ENCODE assay signal across 8 cellular contexts in genomic region chr12:27013606-27014084, GRCh38. TPM values are rescaled to one million over a fixed set of nuclear protein-coding genes. Genes with fewer than 3 reads are reported as not detected.
DNase-seq lines count a peak whose midpoint lies in the region; ATAC-seq and TF ChIP-seq lines count a peak whose summit lies in the region.

No MANE protein-coding gene starts in this region.

- H3K4me3 ChIP-seq in CD4-positive, alpha-beta memory T cell (ENCODE audit: low read length in 2 of 2) = peak overlapping the region; percentile 71 to 82
- H3K4me3 ChIP-seq in epithelial cell of esophagus (ENCODE audit: low read length) = peak overlapping the region; percentile 96
- peak overlapping the region; percentile 92 to 96 for H3K4me3 ChIP-seq in muscle layer of duodenum (ENCODE audit: low read depth in 1 of 2, low read length in 2 of 2)

- no peaks in the 10 kb centered on the region for H3K27me3 ChIP-seq in CD4-positive, alpha-beta memory T cell (ENCODE audit: insufficient read depth, low read length)
- no peaks in the 10 kb centered on the region for H3K27me3 ChIP-seq in muscle layer of duodenum (ENCODE audit: low read depth, low read length)

- no peaks in the 10 kb centered on the region for H3K9me3 ChIP-seq in CD4-positive, alpha-beta memory T cell (ENCODE audit: control insufficient read depth in 1 of 2, low read length in 2 of 2)
- H3K9me3 ChIP-seq in muscle layer of duodenum (ENCODE audit: control insufficient read depth in 1 of 2, low read length in 2 of 2) = no peaks in the 10 kb centered on the region

- CTCF ChIA-PET in CD4-positive, alpha-beta memory T cell (lab: Charles Lee; ENCODE audit: partially characterized antibody) = interaction anchor here (0.7 to 5.0 kb wide), 22 partner anchors 10 to 290 kb away, joined by 3 to 84 read pairs (median 6); partner anchors contain the start of genes ITPR2 and MED21

- intact Hi-C loops in CD4-positive, alpha-beta memory T cell (cut with micrococcal nuclease) = loop anchor here (1.0 to 5.0 kb wide), 10 partner anchors 9 to 1177 kb away; partner anchors contain the start of genes CCDC91, FGFR1OP2, ITPR2 and MED21

- no peak for DNase-seq in CD4-positive, alpha-beta memory T cell
- DNase-seq in SK-MEL-5 (ENCODE audit: low read depth, low spot score) = peak; percentile 42
- no peak for DNase-seq in epithelial cell of esophagus (ENCODE audit: low read depth)
- no peak for DNase-seq in NCI-H1048 (lab: John Stamatoyannopoulos, UW)
- no peak for DNase-seq in stimulated activated CD4-positive, alpha-beta T cell treated with anti-CD3 and anti-CD28 coated beads, Interleukin-4, amount 100 ng/mL, for 4 hours

- peak overlapping the region; percentile 90 to 96 (median 93) for H3K27ac Mint-ChIP-seq in CD4-positive, alpha-beta memory T cell

- peak overlapping the region; percentile 93 to 97 (median 94) for H3K4me3 Mint-ChIP-seq in CD4-positive, alpha-beta memory T cell

- H3K36me3 Mint-ChIP-seq in CD4-positive, alpha-beta memory T cell = peaks cover 4 to 7% of the 10 kb centered on the region in 2 donors

- TF ChIP-seq CTCF in epithelial cell of esophagus (IDR thresholded peaks at IDR 0.05; ENCODE audit: insufficient read depth, low read depth, low read length, missing control alignments) = no peak

- in situ Hi-C loops in SK-MEL-5 (cut with HindIII; ENCODE audit: low pct_unique_long_range_greater_than_20kb, low sequenced_read_pairs) = no loop called here

- H3K27me3 Mint-ChIP-seq in CD4-positive, alpha-beta memory T cell = no peaks in the 10 kb centered on the region

- peaks cover 33 to 59% (median 43%) of the 10 kb centered on the region in 4 donors for H3K4me1 Mint-ChIP-seq in CD4-positive, alpha-beta memory T cell

- ATAC-seq in GM18873 (IDR thresholded peaks at IDR 0.05; ENCODE audit: low FRiP score, unreplicated experiment) (peak; percentile 13), HG03097 (IDR thresholded peaks at IDR 0.05; ENCODE audit: low FRiP score, unreplicated experiment) (peak; percentile 17)

- no peaks in the 10 kb centered on the region for H3K36me3 ChIP-seq in CD4-positive, alpha-beta memory T cell (ENCODE audit: insufficient read depth, low read length)
- H3K36me3 ChIP-seq in muscle layer of duodenum (ENCODE audit: control insufficient read depth in 1 of 2, insufficient read depth in 2 of 2, low read length in 2 of 2) = peaks cover 0 to 5% of the 10 kb centered on the region in 2 donors

- no peaks in the 10 kb centered on the region for H3K9me3 Mint-ChIP-seq in CD4-positive, alpha-beta memory T cell

- peak overlapping the region; percentile 92 for H3K27ac ChIP-seq in CD4-positive, alpha-beta memory T cell (ENCODE audit: low read depth, low read length)
- peak overlapping the region; percentile 89 for H3K27ac ChIP-seq in muscle layer of duodenum (ENCODE audit: low read length)

- peaks cover 51% of the 10 kb centered on the region for H3K4me1 ChIP-seq in CD4-positive, alpha-beta memory T cell (ENCODE audit: insufficient read depth, low read length)
- peaks cover 20 to 36% of the 10 kb centered on the region in 2 donors for H3K4me1 ChIP-seq in muscle layer of duodenum (ENCODE audit: control insufficient read depth in 1 of 2, insufficient read depth in 2 of 2, low read length in 2 of 2)

- POLR2A ChIA-PET in CD4-positive, alpha-beta memory T cell (lab: Charles Lee; ENCODE audit: partially characterized antibody) = interaction anchor here (0.7 to 3.3 kb wide), 15 partner anchors 9 to 183 kb away, joined by 3 to 45 read pairs (median 4); partner anchors contain the start of genes FGFR1OP2, INTS13, ITPR2 and MED21

RNA-seq across cellular contexts. Expression of gene TM7SF3, which starts 0.5 kb away (rescaled TPM):
- 10 to 100 TPM; 27.7 to 29.2 TPM for total RNA-seq in CD4-positive, alpha-beta memory T cell
- 10 to 100 TPM; 46.5 to 61.6 TPM for polyA plus RNA-seq in CD4-positive, alpha-beta memory T cell
- 245 and 250 TPM in 2 replicates for total RNA-seq in SK-MEL-5 (2014; rRNA removed; shearing (Covaris generic))
- 237 and 279 TPM in 2 replicates for polyA plus RNA-seq in SK-MEL-5 (2015; cell fraction: cytosol; rRNA removed)
- polyA plus RNA-seq in SK-MEL-5 (2015; cell fraction: nucleus; rRNA removed) = 94.2 and 103 TPM in 2 replicates

RNA-seq across cellular contexts. Expression of gene MED21, which starts 8.7 kb away (rescaled TPM):
- 10 to 100 TPM; 65.3 to 68.3 TPM for total RNA-seq in CD4-positive, alpha-beta memory T cell
- 10 to 100 TPM; 20.0 to 23.3 TPM for polyA plus RNA-seq in CD4-positive, alpha-beta memory T cell
- 47.8 and 59.6 TPM in 2 replicates for total RNA-seq in SK-MEL-5 (2014; rRNA removed; shearing (Covaris generic))
- 24.2 and 25.6 TPM in 2 replicates for polyA plus RNA-seq in SK-MEL-5 (2015; cell fraction: cytosol; rRNA removed)
- polyA plus RNA-seq in SK-MEL-5 (2015; cell fraction: nucleus; rRNA removed) = 39.7 and 74.1 TPM in 2 replicates
